In the genomic region with DNA sequence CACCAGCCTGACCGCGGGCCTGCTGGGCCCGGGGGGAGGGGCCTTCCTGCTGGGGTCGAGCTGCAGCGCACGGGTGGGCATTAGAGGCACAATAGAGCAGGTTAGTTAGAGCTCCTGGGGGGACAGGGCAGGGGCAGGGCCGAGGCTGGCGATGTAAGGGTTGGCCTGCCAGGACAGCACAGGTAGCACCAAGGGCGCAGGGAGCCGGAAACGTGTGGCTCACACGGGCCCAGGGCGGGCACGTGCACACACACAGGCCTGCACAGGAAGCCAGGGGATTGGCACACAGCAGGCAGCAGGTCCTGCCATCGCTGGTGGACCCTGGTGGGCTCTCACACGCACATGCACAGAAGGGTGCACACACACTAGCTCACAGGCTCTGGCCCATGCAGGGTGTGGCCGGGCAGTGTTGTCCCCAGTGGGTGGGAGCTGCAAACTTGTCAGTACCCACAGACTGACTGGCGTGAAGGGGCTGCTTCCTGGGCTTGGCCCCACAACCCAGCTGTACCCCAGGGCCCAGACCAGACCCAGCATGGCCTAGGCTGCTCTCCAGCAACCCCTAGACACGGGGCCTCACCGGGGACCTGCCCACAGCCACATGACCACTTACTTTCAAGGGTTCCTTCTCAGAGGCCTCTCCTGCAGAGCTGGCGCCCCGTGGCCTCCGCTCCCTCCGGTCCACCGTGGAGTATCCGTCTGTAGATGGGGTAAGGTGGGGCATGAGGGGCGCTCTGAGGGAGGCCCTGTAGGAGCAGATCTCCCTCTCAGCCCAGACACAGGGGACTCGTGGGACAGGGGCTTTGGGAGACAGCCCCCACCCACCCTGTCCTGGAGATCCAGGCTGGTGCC, we compare ENCODE assay signal across 1 cellular context.
TF ChIP-seq lines count a peak whose summit lies in the region.

No MANE protein-coding gene starts in this region.

TF ChIP-seq in HepG2, 621 proteins besides CTCF, POLR2A, EP300 and RAD21 (continues in another document):
- no peak for TF ChIP-seq GABPA (IDR thresholded peaks at IDR 0.05; ENCODE audit: low read depth, low read length)
- no peak for TF ChIP-seq GABPA (CRISPR knock-in tag; IDR thresholded peaks at IDR 0.05; ENCODE audit: low read depth)
- no peak for TF ChIP-seq ZNF510 (CRISPR knock-in tag; IDR thresholded peaks at IDR 0.05; ENCODE audit: low read depth)
- no peak for TF ChIP-seq ZNF337 (CRISPR knock-in tag; IDR thresholded peaks at IDR 0.05; ENCODE audit: borderline replicate concordance, low read depth)
- no peak for TF ChIP-seq ZNF782 (CRISPR knock-in tag; IDR thresholded peaks at IDR 0.05; ENCODE audit: borderline replicate concordance)
- peak; percentile 35; the same call in 1 of the 2 replicates for TF ChIP-seq ZNF333 (CRISPR knock-in tag; IDR thresholded peaks at IDR 0.05; ENCODE audit: borderline replicate concordance)
- TF ChIP-seq MYC (CRISPR knock-in tag; IDR thresholded peaks at IDR 0.05; ENCODE audit: borderline replicate concordance): no peak
- TF ChIP-seq RBM39 (IDR thresholded peaks at IDR 0.05; ENCODE audit: low read depth, low read length, poor library complexity, severe bottlenecking): no peak
- peak; percentile 76; the same call in 1 of the 2 replicates for TF ChIP-seq ZNF296 (CRISPR knock-in tag; conservative IDR thresholded peaks at IDR 0.05)
- TF ChIP-seq CBX1 (IDR thresholded peaks at IDR 0.05; ENCODE audit: low read depth): no peak
- TF ChIP-seq SP4 (CRISPR knock-in tag; IDR thresholded peaks at IDR 0.05): 0 out of 2 replicates have a peak, but pooled peaks have one; percentile 3
- TF ChIP-seq RBFOX2 (IDR thresholded peaks at IDR 0.05; ENCODE audit: low read depth, low read length): peak; percentile 78
- TF ChIP-seq, protein P1, sequence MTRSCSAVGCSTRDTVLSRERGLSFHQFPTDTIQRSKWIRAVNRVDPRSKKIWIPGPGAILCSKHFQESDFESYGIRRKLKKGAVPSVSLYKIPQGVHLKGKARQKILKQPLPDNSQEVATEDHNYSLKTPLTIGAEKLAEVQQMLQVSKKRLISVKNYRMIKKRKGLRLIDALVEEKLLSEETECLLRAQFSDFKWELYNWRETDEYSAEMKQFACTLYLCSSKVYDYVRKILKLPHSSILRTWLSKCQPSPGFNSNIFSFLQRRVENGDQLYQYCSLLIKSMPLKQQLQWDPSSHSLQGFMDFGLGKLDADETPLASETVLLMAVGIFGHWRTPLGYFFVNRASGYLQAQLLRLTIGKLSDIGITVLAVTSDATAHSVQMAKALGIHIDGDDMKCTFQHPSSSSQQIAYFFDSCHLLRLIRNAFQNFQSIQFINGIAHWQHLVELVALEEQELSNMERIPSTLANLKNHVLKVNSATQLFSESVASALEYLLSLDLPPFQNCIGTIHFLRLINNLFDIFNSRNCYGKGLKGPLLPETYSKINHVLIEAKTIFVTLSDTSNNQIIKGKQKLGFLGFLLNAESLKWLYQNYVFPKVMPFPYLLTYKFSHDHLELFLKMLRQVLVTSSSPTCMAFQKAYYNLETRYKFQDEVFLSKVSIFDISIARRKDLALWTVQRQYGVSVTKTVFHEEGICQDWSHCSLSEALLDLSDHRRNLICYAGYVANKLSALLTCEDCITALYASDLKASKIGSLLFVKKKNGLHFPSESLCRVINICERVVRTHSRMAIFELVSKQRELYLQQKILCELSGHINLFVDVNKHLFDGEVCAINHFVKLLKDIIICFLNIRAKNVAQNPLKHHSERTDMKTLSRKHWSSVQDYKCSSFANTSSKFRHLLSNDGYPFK (CRISPR knock-in tag; IDR thresholded peaks at IDR 0.05; ENCODE audit: borderline replicate concordance): peak; percentile 42
- TF ChIP-seq ZNF230 (CRISPR knock-in tag; IDR thresholded peaks at IDR 0.05): no peak; the same call in 1 of the 2 replicates
- TF ChIP-seq ZNF232 (CRISPR knock-in tag; IDR thresholded peaks at IDR 0.05; ENCODE audit: borderline replicate concordance): no peak
- TF ChIP-seq, protein P2, sequence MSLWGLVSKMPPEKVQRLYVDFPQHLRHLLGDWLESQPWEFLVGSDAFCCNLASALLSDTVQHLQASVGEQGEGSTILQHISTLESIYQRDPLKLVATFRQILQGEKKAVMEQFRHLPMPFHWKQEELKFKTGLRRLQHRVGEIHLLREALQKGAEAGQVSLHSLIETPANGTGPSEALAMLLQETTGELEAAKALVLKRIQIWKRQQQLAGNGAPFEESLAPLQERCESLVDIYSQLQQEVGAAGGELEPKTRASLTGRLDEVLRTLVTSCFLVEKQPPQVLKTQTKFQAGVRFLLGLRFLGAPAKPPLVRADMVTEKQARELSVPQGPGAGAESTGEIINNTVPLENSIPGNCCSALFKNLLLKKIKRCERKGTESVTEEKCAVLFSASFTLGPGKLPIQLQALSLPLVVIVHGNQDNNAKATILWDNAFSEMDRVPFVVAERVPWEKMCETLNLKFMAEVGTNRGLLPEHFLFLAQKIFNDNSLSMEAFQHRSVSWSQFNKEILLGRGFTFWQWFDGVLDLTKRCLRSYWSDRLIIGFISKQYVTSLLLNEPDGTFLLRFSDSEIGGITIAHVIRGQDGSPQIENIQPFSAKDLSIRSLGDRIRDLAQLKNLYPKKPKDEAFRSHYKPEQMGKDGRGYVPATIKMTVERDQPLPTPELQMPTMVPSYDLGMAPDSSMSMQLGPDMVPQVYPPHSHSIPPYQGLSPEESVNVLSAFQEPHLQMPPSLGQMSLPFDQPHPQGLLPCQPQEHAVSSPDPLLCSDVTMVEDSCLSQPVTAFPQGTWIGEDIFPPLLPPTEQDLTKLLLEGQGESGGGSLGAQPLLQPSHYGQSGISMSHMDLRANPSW (CRISPR knock-in tag; IDR thresholded peaks at IDR 0.05; ENCODE audit: borderline replicate concordance): no peak
- 0 out of 2 replicates have a peak, but pooled peaks have one; percentile 3 for TF ChIP-seq MEF2D (CRISPR knock-in tag; IDR thresholded peaks at IDR 0.05)
- TF ChIP-seq, protein P3, sequence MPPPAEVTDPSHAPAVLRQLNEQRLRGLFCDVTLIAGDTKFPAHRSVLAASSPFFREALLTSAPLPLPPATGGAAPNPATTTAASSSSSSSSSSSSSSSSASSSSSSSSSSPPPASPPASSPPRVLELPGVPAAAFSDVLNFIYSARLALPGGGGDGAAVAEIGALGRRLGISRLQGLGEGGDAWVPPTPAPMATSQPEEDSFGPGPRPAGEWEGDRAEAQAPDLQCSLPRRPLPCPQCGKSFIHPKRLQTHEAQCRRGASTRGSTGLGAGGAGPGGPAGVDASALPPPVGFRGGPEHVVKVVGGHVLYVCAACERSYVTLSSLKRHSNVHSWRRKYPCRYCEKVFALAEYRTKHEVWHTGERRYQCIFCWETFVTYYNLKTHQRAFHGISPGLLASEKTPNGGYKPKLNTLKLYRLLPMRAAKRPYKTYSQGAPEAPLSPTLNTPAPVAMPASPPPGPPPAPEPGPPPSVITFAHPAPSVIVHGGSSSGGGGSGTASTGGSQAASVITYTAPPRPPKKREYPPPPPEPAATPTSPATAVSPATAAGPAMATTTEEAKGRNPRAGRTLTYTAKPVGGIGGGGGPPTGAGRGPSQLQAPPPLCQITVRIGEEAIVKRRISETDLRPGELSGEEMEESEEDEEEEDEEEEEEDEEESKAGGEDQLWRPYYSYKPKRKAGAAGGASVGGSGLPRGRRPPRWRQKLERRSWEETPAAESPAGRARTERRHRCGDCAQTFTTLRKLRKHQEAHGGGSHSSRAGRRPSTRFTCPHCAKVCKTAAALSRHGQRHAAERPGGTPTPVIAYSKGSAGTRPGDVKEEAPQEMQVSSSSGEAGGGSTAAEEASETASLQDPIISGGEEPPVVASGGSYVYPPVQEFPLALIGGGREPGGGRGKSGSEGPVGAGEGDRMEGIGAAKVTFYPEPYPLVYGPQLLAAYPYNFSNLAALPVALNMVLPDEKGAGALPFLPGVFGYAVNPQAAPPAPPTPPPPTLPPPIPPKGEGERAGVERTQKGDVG (CRISPR knock-in tag; IDR thresholded peaks at IDR 0.05; ENCODE audit: borderline replicate concordance): 0 out of 2 replicates have a peak, but pooled peaks have one; percentile 15
- TF ChIP-seq CHD2 (IDR thresholded peaks at IDR 0.05; ENCODE audit: low read depth, low read length): no peak
- peak; percentile 49 for TF ChIP-seq RBM22 (optimal IDR thresholded peaks at IDR 0.05; ENCODE audit: low read length)
- TF ChIP-seq ZNF441 (CRISPR knock-in tag; IDR thresholded peaks at IDR 0.05; ENCODE audit: borderline replicate concordance): peak; percentile 7; the same call in 1 of the 2 replicates
- TF ChIP-seq, protein P4, sequence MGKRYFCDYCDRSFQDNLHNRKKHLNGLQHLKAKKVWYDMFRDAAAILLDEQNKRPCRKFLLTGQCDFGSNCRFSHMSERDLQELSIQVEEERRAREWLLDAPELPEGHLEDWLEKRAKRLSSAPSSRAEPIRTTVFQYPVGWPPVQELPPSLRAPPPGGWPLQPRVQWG (CRISPR knock-in tag; IDR thresholded peaks at IDR 0.05; ENCODE audit: borderline replicate concordance, low read depth): 0 out of 2 replicates have a peak, but pooled peaks have one; percentile 77
- 0 out of 2 replicates have a peak, but pooled peaks have one; percentile 12 for TF ChIP-seq ZNF556 (CRISPR knock-in tag; IDR thresholded peaks at IDR 0.05; ENCODE audit: borderline replicate concordance)
- TF ChIP-seq, protein P5, sequence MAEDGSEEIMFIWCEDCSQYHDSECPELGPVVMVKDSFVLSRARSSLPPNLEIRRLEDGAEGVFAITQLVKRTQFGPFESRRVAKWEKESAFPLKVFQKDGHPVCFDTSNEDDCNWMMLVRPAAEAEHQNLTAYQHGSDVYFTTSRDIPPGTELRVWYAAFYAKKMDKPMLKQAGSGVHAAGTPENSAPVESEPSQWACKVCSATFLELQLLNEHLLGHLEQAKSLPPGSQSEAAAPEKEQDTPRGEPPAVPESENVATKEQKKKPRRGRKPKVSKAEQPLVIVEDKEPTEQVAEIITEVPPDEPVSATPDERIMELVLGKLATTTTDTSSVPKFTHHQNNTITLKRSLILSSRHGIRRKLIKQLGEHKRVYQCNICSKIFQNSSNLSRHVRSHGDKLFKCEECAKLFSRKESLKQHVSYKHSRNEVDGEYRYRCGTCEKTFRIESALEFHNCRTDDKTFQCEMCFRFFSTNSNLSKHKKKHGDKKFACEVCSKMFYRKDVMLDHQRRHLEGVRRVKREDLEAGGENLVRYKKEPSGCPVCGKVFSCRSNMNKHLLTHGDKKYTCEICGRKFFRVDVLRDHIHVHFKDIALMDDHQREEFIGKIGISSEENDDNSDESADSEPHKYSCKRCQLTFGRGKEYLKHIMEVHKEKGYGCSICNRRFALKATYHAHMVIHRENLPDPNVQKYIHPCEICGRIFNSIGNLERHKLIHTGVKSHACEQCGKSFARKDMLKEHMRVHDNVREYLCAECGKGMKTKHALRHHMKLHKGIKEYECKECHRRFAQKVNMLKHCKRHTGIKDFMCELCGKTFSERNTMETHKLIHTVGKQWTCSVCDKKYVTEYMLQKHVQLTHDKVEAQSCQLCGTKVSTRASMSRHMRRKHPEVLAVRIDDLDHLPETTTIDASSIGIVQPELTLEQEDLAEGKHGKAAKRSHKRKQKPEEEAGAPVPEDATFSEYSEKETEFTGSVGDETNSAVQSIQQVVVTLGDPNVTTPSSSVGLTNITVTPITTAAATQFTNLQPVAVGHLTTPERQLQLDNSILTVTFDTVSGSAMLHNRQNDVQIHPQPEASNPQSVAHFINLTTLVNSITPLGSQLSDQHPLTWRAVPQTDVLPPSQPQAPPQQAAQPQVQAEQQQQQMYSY (CRISPR knock-in tag; IDR thresholded peaks at IDR 0.05): no peak
- TF ChIP-seq ZNF780A (CRISPR knock-in tag; IDR thresholded peaks at IDR 0.05): no peak
- TF ChIP-seq RFXAP (CRISPR knock-in tag; IDR thresholded peaks at IDR 0.05; ENCODE audit: borderline replicate concordance): 0 out of 2 replicates have a peak, but pooled peaks have one; percentile 38
- TF ChIP-seq HNRNPH1 (optimal IDR thresholded peaks at IDR 0.05; ENCODE audit: low read depth, low read length): no peak
- TF ChIP-seq, protein P6, sequence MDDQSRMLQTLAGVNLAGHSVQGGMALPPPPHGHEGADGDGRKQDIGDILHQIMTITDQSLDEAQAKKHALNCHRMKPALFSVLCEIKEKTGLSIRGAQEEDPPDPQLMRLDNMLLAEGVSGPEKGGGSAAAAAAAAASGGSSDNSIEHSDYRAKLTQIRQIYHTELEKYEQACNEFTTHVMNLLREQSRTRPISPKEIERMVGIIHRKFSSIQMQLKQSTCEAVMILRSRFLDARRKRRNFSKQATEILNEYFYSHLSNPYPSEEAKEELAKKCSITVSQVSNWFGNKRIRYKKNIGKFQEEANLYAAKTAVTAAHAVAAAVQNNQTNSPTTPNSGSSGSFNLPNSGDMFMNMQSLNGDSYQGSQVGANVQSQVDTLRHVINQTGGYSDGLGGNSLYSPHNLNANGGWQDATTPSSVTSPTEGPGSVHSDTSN (CRISPR knock-in tag; IDR thresholded peaks at IDR 0.05; ENCODE audit: borderline replicate concordance): no peak
- TF ChIP-seq HNRNPL (IDR thresholded peaks at IDR 0.05; ENCODE audit: low read depth, low read length): peak; percentile 78; the same call in 1 of the 2 replicates
- TF ChIP-seq, protein P7, sequence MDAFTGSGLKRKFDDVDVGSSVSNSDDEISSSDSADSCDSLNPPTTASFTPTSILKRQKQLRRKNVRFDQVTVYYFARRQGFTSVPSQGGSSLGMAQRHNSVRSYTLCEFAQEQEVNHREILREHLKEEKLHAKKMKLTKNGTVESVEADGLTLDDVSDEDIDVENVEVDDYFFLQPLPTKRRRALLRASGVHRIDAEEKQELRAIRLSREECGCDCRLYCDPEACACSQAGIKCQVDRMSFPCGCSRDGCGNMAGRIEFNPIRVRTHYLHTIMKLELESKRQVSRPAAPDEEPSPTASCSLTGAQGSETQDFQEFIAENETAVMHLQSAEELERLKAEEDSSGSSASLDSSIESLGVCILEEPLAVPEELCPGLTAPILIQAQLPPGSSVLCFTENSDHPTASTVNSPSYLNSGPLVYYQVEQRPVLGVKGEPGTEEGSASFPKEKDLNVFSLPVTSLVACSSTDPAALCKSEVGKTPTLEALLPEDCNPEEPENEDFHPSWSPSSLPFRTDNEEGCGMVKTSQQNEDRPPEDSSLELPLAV (CRISPR knock-in tag; conservative IDR thresholded peaks at IDR 0.05; ENCODE audit: low read depth): no peak
- TF ChIP-seq NCOA1 (CRISPR knock-in tag; IDR thresholded peaks at IDR 0.05): no peak
- TF ChIP-seq, protein P8, sequence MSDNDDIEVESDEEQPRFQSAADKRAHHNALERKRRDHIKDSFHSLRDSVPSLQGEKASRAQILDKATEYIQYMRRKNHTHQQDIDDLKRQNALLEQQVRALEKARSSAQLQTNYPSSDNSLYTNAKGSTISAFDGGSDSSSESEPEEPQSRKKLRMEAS (IDR thresholded peaks at IDR 0.05): peak; percentile 43
- no peak for TF ChIP-seq ZNF558 (CRISPR knock-in tag; IDR thresholded peaks at IDR 0.05; ENCODE audit: borderline replicate concordance)
- TF ChIP-seq, protein P9, sequence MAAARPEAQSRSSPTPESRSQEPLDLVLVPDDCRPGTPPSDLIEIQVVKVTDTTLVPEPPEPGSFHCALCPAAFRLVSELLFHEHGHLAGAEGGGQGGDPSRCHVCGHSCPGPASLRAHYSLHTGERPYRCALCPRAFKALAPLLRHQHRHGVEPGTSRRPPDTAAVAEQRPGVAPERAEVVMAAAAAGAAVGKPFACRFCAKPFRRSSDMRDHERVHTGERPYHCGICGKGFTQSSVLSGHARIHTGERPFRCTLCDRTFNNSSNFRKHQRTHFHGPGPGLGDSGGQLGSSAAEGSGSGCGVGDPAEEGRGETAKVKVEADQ (CRISPR knock-in tag; IDR thresholded peaks at IDR 0.05; ENCODE audit: borderline replicate concordance): no peak
